Comparison of ENCODE assay signal across 27 cellular contexts in genomic region chr10:58066979-58067378, GRCh38.
A peak's percentile ranks its signal among the peaks of the same experiment; 100 is the strongest.
DNase-seq lines count a peak whose midpoint lies in the region; ATAC-seq, FAIRE-seq and TF ChIP-seq lines count a peak whose summit lies in the region.
"Had no signal": no experiment of that assay in that cellular context is flagged by ENCODE, and none has a peak within 500 bp of the region (broad histone marks: within the 10 kb centered on the region; RNA-seq: fewer than 3 reads in every experiment).

No MANE protein-coding gene starts in this region.

- H3K23me2 ChIP-seq in H9 (ENCODE audit: insufficient read length, low read depth, low read length, poor library complexity, severe bottlenecking): no peaks in the 10 kb centered on the region

- TF ChIP-seq POLR2A in A549 (IDR thresholded peaks at IDR 0.05; ENCODE audit: low read length): no peak

- H3K27ac Mint-ChIP-seq in H9 (no peak overlapping the region; a peak in 1 of 7 replicates), astrocyte (ENCODE audit: unreplicated experiment) (peak overlapping the region; percentile 28), neural crest cell (ENCODE audit: unreplicated experiment) (peak overlapping the region; percentile 85)
- H3K27ac Mint-ChIP-seq: CD8-positive, alpha-beta memory T cell had no signal

- H3K79me2 ChIP-seq in H9 (ENCODE audit: insufficient read depth, low read length) (no peaks in the 10 kb centered on the region), astrocyte (ENCODE audit: insufficient read depth, low read length) (no peaks in the 10 kb centered on the region)

- H2AK5ac ChIP-seq in H9 (ENCODE audit: insufficient read length, low read length): no peak overlapping the region

- no peak overlapping the region for H3K9ac ChIP-seq in H9 (ENCODE audit: extremely low read depth, insufficient read length, low read length)
- no peak overlapping the region for H3K9ac ChIP-seq in astrocyte (ENCODE audit: low read length)
- H3K9ac ChIP-seq: BLaER1 had no signal

- no peak overlapping the region for H2BK12ac ChIP-seq in H9 (ENCODE audit: insufficient read length, low read depth, low read length)

- H3K23ac ChIP-seq in H9 (ENCODE audit: insufficient read length, low read depth, low read length): no peak overlapping the region

- H4K5ac ChIP-seq in H9 (ENCODE audit: insufficient read length, low read depth, low read length): no peak overlapping the region

- 52% methylated on average over 3 of the region's 4 CpGs for WGBS in A549 (ENCODE audit: missing lambda C conversion rate)
- WGBS in H9 (ENCODE audit: extremely low coverage, insufficient read length, low lambda C conversion rate): no CpG with 5 or more reads among the region's 4 CpGs

- peak overlapping the region; percentile 26 for H2BK20ac ChIP-seq in H9 (ENCODE audit: low read depth, low read length, poor library complexity, severe bottlenecking)

- no peak overlapping the region for H3K14ac ChIP-seq in H9 (ENCODE audit: insufficient read depth, low read length)

- H2AFZ ChIP-seq in H9 (ENCODE audit: low read length) (no peak overlapping the region), astrocyte (ENCODE audit: low read depth, low read length) (no peak overlapping the region)

- TF ChIP-seq CTCF in A549 (IDR thresholded peaks at IDR 0.05) (no peak), H9 (conservative IDR thresholded peaks at IDR 0.05) (no peak), astrocyte (IDR thresholded peaks at IDR 0.05; ENCODE audit: insufficient read depth, low read depth, low read length) (no peak), neural crest cell (conservative IDR thresholded peaks at IDR 0.05) (no peak), omental fat pad (IDR thresholded peaks at IDR 0.05) (no peak)

- H3K4me3 Mint-ChIP-seq in H9: no peak overlapping the region
- no peak overlapping the region for H3K4me3 Mint-ChIP-seq in astrocyte (ENCODE audit: unreplicated experiment)
- H3K4me3 Mint-ChIP-seq in neural crest cell: no peak overlapping the region
- H3K4me3 Mint-ChIP-seq: CD14-positive monocyte; CD4-positive, alpha-beta memory T cell; CD4-positive, CD25-positive, alpha-beta regulatory T cell; CD8-positive, alpha-beta memory T cell had no signal

- ATAC-seq in A549: no peak
- ATAC-seq in omental fat pad (ENCODE audit: low FRiP score): no peak
- ATAC-seq: GM12878 had no signal

- POLR2A ChIA-PET in A549 (lab: Yijun Ruan, JAX): no interaction called here

- H3K4me2 ChIP-seq in A549 (no peak overlapping the region), H9 (ENCODE audit: insufficient read depth, insufficient read length, low read length) (no peak overlapping the region), astrocyte (ENCODE audit: low read length) (no peak overlapping the region)
- H3K4me2 ChIP-seq: BLaER1 had no signal

- FAIRE-seq in A549 (lab: Jason Lieb, UNC) (no peak), astrocyte (lab: Jason Lieb, UNC) (no peak)
- FAIRE-seq: GM12878, GM12892, GM18507 had no signal

- H3K9me3 Mint-ChIP-seq in H9 (no peaks in the 10 kb centered on the region), astrocyte (ENCODE audit: unreplicated experiment) (no peaks in the 10 kb centered on the region), neural crest cell (no peaks in the 10 kb centered on the region)
- H3K9me3 Mint-ChIP-seq: CD14-positive monocyte; CD4-positive, alpha-beta memory T cell had no signal

- H3K4me3 ChIP-seq in A549 (no peak overlapping the region), astrocyte (ENCODE audit: insufficient read depth, low read depth, low read length) (no peak overlapping the region)
- H3K4me3 ChIP-seq: BLaER1, GM12878 had no signal

- H3K4ac ChIP-seq in H9 (ENCODE audit: low read depth, low read length): no peak overlapping the region

- H4K8ac ChIP-seq in H9 (replicated peaks; ENCODE audit: insufficient read length, low read depth, low read length): no peak overlapping the region

- CTCF ChIA-PET in A549 (lab: Yijun Ruan, JAX): interaction anchor here (1.0 to 3.4 kb wide), 4 partner anchors 85 to 727 kb away, joined by 3 to 22 read pairs (median 15); no protein-coding TSS in a partner anchor

- H3K4me1 Mint-ChIP-seq in H9 (peaks cover 34% of the 10 kb centered on the region in 2 experiments), astrocyte (ENCODE audit: low read depth, unreplicated experiment) (peaks cover 5% of the 10 kb centered on the region), neural crest cell (no peaks in the 10 kb centered on the region)
- H3K4me1 Mint-ChIP-seq: CD14-positive monocyte; CD4-positive, alpha-beta memory T cell; CD4-positive, CD25-positive, alpha-beta regulatory T cell; CD8-positive, alpha-beta memory T cell had no signal

- H3K56ac ChIP-seq in H9 (ENCODE audit: insufficient read length, low read depth, low read length): no peak overlapping the region

- H3K4me1 ChIP-seq in A549: peaks cover 7% of the 10 kb centered on the region
- H3K4me1 ChIP-seq in H9 (ENCODE audit: insufficient read depth, low read length): peaks cover 10% of the 10 kb centered on the region; the same call in 1 of the 2 replicates
- peaks cover 4% of the 10 kb centered on the region for H3K4me1 ChIP-seq in astrocyte (ENCODE audit: insufficient read depth, low read length)
- H3K4me1 ChIP-seq: BLaER1 had no signal

- H3K18ac ChIP-seq in H9 (ENCODE audit: insufficient read length, low read depth, low read length): no peak overlapping the region

- H3K27me3 Mint-ChIP-seq in H9 (ENCODE audit: low read depth): no peaks in the 10 kb centered on the region
- H3K27me3 Mint-ChIP-seq in astrocyte (ENCODE audit: low read depth, unreplicated experiment): peaks cover 7% of the 10 kb centered on the region
- H3K27me3 Mint-ChIP-seq in neural crest cell (ENCODE audit: low read depth): peaks cover 7% of the 10 kb centered on the region

- TF ChIP-seq RAD21 in A549 (conservative IDR thresholded peaks at IDR 0.05 in 1 of 2, IDR thresholded peaks at IDR 0.05 in 1 of 2): no peak

- H2BK15ac ChIP-seq in H9 (ENCODE audit: low read depth, low read length): no peak overlapping the region

- no peak overlapping the region for H2BK5ac ChIP-seq in H9 (ENCODE audit: insufficient read length, low read length)

- H3K36me3 ChIP-seq in astrocyte (ENCODE audit: insufficient read depth, low read length): no peaks in the 10 kb centered on the region
- H3K36me3 ChIP-seq: BE2C, BLaER1 had no signal

- TF ChIP-seq EP300 in A549 (IDR thresholded peaks at IDR 0.05): no peak

- H3K27ac ChIP-seq in A549: no peak overlapping the region
- H3K27ac ChIP-seq in H9 (ENCODE audit: insufficient read length, low read depth, low read length): no peak overlapping the region
- H3K27ac ChIP-seq in astrocyte (ENCODE audit: low read depth, low read length): no peak overlapping the region
- H3K27ac ChIP-seq: BLaER1 had no signal

- H4K20me1 ChIP-seq in H9 (ENCODE audit: control insufficient read depth, insufficient read depth, insufficient read length): no peaks in the 10 kb centered on the region
- no peaks in the 10 kb centered on the region for H4K20me1 ChIP-seq in astrocyte (ENCODE audit: insufficient read depth, low read length)
- H4K20me1 ChIP-seq: BLaER1 had no signal

- no peak overlapping the region for H2BK120ac ChIP-seq in H9 (ENCODE audit: low read depth, low read length, poor library complexity, severe bottlenecking)

- H3K9me3 ChIP-seq in A549 (no peaks in the 10 kb centered on the region), H9 (ENCODE audit: control insufficient read depth, low read depth, low read length) (no peaks in the 10 kb centered on the region), astrocyte (ENCODE audit: insufficient read depth, low read depth, low read length) (no peaks in the 10 kb centered on the region)
- H3K9me3 ChIP-seq: BE2C, BLaER1 had no signal

- H4K91ac ChIP-seq in H9 (ENCODE audit: insufficient read length, low read depth, low read length): no peak overlapping the region

- DNase-seq in A549 (ENCODE audit: low read depth in 1 of 2, low spot score in 1 of 2) (no peak), H9 (no peak), astrocyte (ENCODE audit: low read depth) (no peak), neural crest cell (ENCODE audit: low read depth, low spot score) (no peak), NOMO-1 treated with dmso at 0.1 percent for 144 hours (lab: John Stamatoyannopoulos, UW; ENCODE audit: unreplicated experiment) (no peak), omental fat pad (ENCODE audit: low spot score) (no peak), middle frontal gyrus (ENCODE audit: extremely low spot score, low spot score) (no peak)
- DNase-seq: 8988T; ACHN; BE2C; C1 segment of cervical spinal cord; CD4-positive, alpha-beta memory T cell; CD4-positive, CD25-positive, alpha-beta regulatory T cell; CD8-positive, alpha-beta memory T cell; COR-L47; DMS 273 treated with DMSO at 0.1 percent for 48 hours; DMS153; DMS53; DMS79; DND-41; EL; GDM1 had no signal

- peaks cover 0 to 8% (median 0%) of the 10 kb centered on the region in 3 experiments; a peak in 2 of 7 replicates for H3K36me3 Mint-ChIP-seq in H9 (ENCODE audit: insufficient read depth in 1 of 3, low read depth in 3 of 3)
- H3K36me3 Mint-ChIP-seq in astrocyte (ENCODE audit: low read depth, unreplicated experiment): peaks cover under 1% of the 10 kb centered on the region
- no peaks in the 10 kb centered on the region for H3K36me3 Mint-ChIP-seq in neural crest cell (ENCODE audit: low read depth)
- H3K36me3 Mint-ChIP-seq: CD14-positive monocyte; CD4-positive, alpha-beta memory T cell; CD4-positive, CD25-positive, alpha-beta regulatory T cell; CD8-positive, alpha-beta memory T cell had no signal

- H3K79me1 ChIP-seq in H9 (ENCODE audit: insufficient read depth, low read depth, low read length, poor library complexity, severe bottlenecking): no peaks in the 10 kb centered on the region

- H3T11ph ChIP-seq in H9 (ENCODE audit: low read length): no peak overlapping the region

- H3K27me3 ChIP-seq in H9 (ENCODE audit: insufficient read depth, low read length): no peaks in the 10 kb centered on the region
- H3K27me3 ChIP-seq in astrocyte (ENCODE audit: insufficient read depth, low read length): peaks cover 4% of the 10 kb centered on the region
- H3K27me3 ChIP-seq: BE2C, BLaER1 had no signal

TF ChIP-seq in A549, 52 proteins besides CTCF, POLR2A, EP300 and RAD21:
- peak; percentile 83 for TF ChIP-seq MAFK (IDR thresholded peaks at IDR 0.05; ENCODE audit: partially characterized antibody)
- TF ChIP-seq HOXB13 (CRISPR knock-in tag; IDR thresholded peaks at IDR 0.05; ENCODE audit: low read depth): no peak

Comparison
In these comparisons a context has a peak if more than half of its experiments do, and no peak if none do; other contexts are left out.
1. H3K27ac Mint-ChIP-seq: peak in astrocyte (single experiment) and neural crest cell (single experiment); none in H9 (0 of 3).